19 cellular contexts compared by ENCODE assay signal in the genomic region with DNA sequence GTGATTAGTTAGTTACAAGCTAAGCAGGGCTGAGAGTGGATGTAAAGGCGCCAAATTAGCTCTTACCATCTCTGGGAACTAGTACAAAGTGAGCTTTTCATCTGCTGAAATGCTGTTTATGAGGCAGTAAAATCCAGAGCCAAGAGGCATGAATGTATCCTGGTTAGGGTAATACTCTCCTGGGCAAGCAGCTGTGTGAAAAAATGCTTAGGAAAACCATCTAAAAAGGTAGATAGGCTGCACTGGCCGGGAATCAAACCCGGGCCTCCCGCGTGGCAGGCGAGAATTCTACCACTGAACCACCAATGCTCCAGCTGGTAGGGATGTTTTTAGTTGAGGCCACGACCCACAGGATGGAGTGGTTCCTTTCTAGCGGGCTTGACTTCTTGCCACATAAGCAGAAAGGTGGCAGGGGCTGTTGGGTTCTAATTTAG. TPM values are rescaled to one million over a fixed set of nuclear protein-coding genes. Genes with fewer than 3 reads are reported as not detected.
A peak's percentile ranks its signal among the peaks of the same experiment; 100 is the strongest.
DNase-seq lines count a peak whose midpoint lies in the region; ATAC-seq and TF ChIP-seq lines count a peak whose summit lies in the region.
"Had no signal": no experiment of that assay in that cellular context is flagged by ENCODE, and none has a peak within 500 bp of the region (broad histone marks: within the 10 kb centered on the region; RNA-seq: fewer than 3 reads in every experiment).

No MANE protein-coding gene starts in this region.

- POLR2A ChIA-PET in CD8-positive, alpha-beta memory T cell (lab: Charles Lee): no interaction called here

- H3K27me3 ChIP-seq in adipocyte (replicated peaks; ENCODE audit: control insufficient read depth, insufficient read depth, low read length) (no peaks in the 10 kb centered on the region), vagina (no peaks in the 10 kb centered on the region)
- H3K27me3 ChIP-seq in CD8-positive, alpha-beta memory T cell (ENCODE audit: insufficient read depth, low read length, poor library complexity, severe bottlenecking): no peaks in the 10 kb centered on the region

- TF ChIP-seq CTCF in foreskin fibroblast (IDR thresholded peaks at IDR 0.05; ENCODE audit: low read depth, low read length): no peak
- TF ChIP-seq CTCF in vagina (IDR thresholded peaks at IDR 0.05): no peak

- H3K4me3 Mint-ChIP-seq in CD8-positive, alpha-beta memory T cell: no peak overlapping the region
- no peak overlapping the region for H3K4me3 Mint-ChIP-seq in stimulated activated effector memory CD8-positive, alpha-beta T cell treated with anti-CD3 and anti-CD28 coated beads, Interleukin-12 subunit alpha, Interleukin-12 subunit beta, amount 100 ng/mL, for 72 hours
- H3K4me3 Mint-ChIP-seq: activated naive CD4-positive, alpha-beta T cell treated with anti-CD3 and anti-CD28 coated beads for 36 hours; nephron had no signal

- H3K4me1 Mint-ChIP-seq in CD8-positive, alpha-beta memory T cell: no peaks in the 10 kb centered on the region
- no peaks in the 10 kb centered on the region for H3K4me1 Mint-ChIP-seq in stimulated activated effector memory CD8-positive, alpha-beta T cell treated with anti-CD3 and anti-CD28 coated beads, Interleukin-12 subunit alpha, Interleukin-12 subunit beta, amount 100 ng/mL, for 72 hours

- H3K9me3 Mint-ChIP-seq in CD8-positive, alpha-beta memory T cell: no peaks in the 10 kb centered on the region
- H3K9me3 Mint-ChIP-seq in stimulated activated effector memory CD8-positive, alpha-beta T cell treated with anti-CD3 and anti-CD28 coated beads, Interleukin-12 subunit alpha, Interleukin-12 subunit beta, amount 100 ng/mL, for 72 hours: no peaks in the 10 kb centered on the region
- H3K9me3 Mint-ChIP-seq: activated naive CD4-positive, alpha-beta T cell treated with anti-CD3 and anti-CD28 coated beads for 36 hours; nephron had no signal

- no peak for ATAC-seq in stimulated activated effector memory CD8-positive, alpha-beta T cell treated with anti-CD3 and anti-CD28 coated beads, Interleukin-12 subunit alpha, Interleukin-12 subunit beta, amount 100 ng/mL, for 72 hours
- ATAC-seq: lower lobe of right lung had no signal

- no peak overlapping the region for H3K9ac ChIP-seq in adipocyte (ENCODE audit: low read length)

- no peak for TF ChIP-seq POLR2A in vagina (IDR thresholded peaks at IDR 0.05)

- H3K27ac ChIP-seq in vagina: peak overlapping the region; percentile 34
- no peak overlapping the region for H3K27ac ChIP-seq in CD8-positive, alpha-beta memory T cell (ENCODE audit: low read depth, low read length)
- H3K27ac ChIP-seq: lower lobe of right lung had no signal

- H3K36me3 ChIP-seq in adipocyte (ENCODE audit: control insufficient read depth, insufficient read depth, low read length, severe bottlenecking) (peaks cover 34% of the 10 kb centered on the region), vagina (peaks cover 0 to 31% of the 10 kb centered on the region in 2 donors)
- peaks cover 39% of the 10 kb centered on the region for H3K36me3 ChIP-seq in CD8-positive, alpha-beta memory T cell (ENCODE audit: insufficient read depth, low read length)

- H3K36me3 Mint-ChIP-seq in CD8-positive, alpha-beta memory T cell: peaks cover 9 to 89% (median 19%) of the 10 kb centered on the region in 3 donors
- H3K36me3 Mint-ChIP-seq in stimulated activated effector memory CD8-positive, alpha-beta T cell treated with anti-CD3 and anti-CD28 coated beads, Interleukin-12 subunit alpha, Interleukin-12 subunit beta, amount 100 ng/mL, for 72 hours: peaks cover 84% of the 10 kb centered on the region

- H3K4me3 ChIP-seq in adipocyte (ENCODE audit: low read length) (no peak overlapping the region), foreskin fibroblast (ENCODE audit: low read depth in 1 of 2, low read length in 2 of 2) (no peak overlapping the region), vagina (no peak overlapping the region)
- no peak overlapping the region for H3K4me3 ChIP-seq in CD8-positive, alpha-beta memory T cell (ENCODE audit: low read length)
- H3K4me3 ChIP-seq: lower lobe of right lung had no signal

- DNase-seq in DMS53 (lab: John Stamatoyannopoulos, UW) (peak; percentile 4), DMS53 treated with DMSO at 0.1 percent for 48 hours (lab: John Stamatoyannopoulos, UW; ENCODE audit: unreplicated experiment) (no peak), adipocyte (ENCODE audit: low read depth) (peak; percentile 26), foreskin fibroblast (peak; percentile 16 to 62), vagina (ENCODE audit: extremely low spot score in 2 of 2) (no peak), NCI-H1048 (lab: John Stamatoyannopoulos, UW) (no peak)
- no peak for DNase-seq in CD8-positive, alpha-beta memory T cell
- DNase-seq in stimulated activated effector memory CD8-positive, alpha-beta T cell treated with anti-CD3 and anti-CD28 coated beads, Interleukin-12 subunit alpha, Interleukin-12 subunit beta, amount 100 ng/mL, for 72 hours (ENCODE audit: low spot score in 2 of 2): no peak
- DNase-seq: 8988T; activated CD4-positive, alpha-beta T cell treated with anti-CD3 and anti-CD28 coated beads for 4 hours; activated naive CD4-positive, alpha-beta T cell treated with anti-CD3 and anti-CD28 coated beads for 36 hours; Caco-2; effector memory CD4-positive, alpha-beta T cell; lower lobe of right lung; NCI-H1105; retina; SHP77; stimulated activated CD4-positive, alpha-beta T cell treated with anti-CD3 and anti-CD28 coated beads, Interleukin-2, amount 100 ng/mL, for 24 hours had no signal

- intact Hi-C loops in vagina (cut with DNase I): no loop called here

- H3K27ac Mint-ChIP-seq in CD8-positive, alpha-beta memory T cell: peak overlapping the region in 1 of 8 donors; percentile 29
- H3K27ac Mint-ChIP-seq in stimulated activated effector memory CD8-positive, alpha-beta T cell treated with anti-CD3 and anti-CD28 coated beads, Interleukin-12 subunit alpha, Interleukin-12 subunit beta, amount 100 ng/mL, for 72 hours: no peak overlapping the region
- H3K27ac Mint-ChIP-seq: activated naive CD4-positive, alpha-beta T cell treated with anti-CD3 and anti-CD28 coated beads for 36 hours had no signal

- H3K4me1 ChIP-seq in adipocyte (ENCODE audit: control insufficient read depth, insufficient read depth, low read length) (peaks cover 5% of the 10 kb centered on the region), vagina (peaks cover 21% of the 10 kb centered on the region)
- no peaks in the 10 kb centered on the region for H3K4me1 ChIP-seq in CD8-positive, alpha-beta memory T cell (ENCODE audit: insufficient read depth, low read length)
- H3K4me1 ChIP-seq: Caco-2, lower lobe of right lung had no signal

- H3K27me3 Mint-ChIP-seq in CD8-positive, alpha-beta memory T cell: no peaks in the 10 kb centered on the region

- CTCF ChIA-PET in CD8-positive, alpha-beta memory T cell (lab: Charles Lee): no interaction called here

- H3K9me3 ChIP-seq in adipocyte (ENCODE audit: control insufficient read depth, low read length) (no peaks in the 10 kb centered on the region), vagina (no peaks in the 10 kb centered on the region)
- H3K9me3 ChIP-seq in CD8-positive, alpha-beta memory T cell (ENCODE audit: low read length): no peaks in the 10 kb centered on the region
- H3K9me3 ChIP-seq: lower lobe of right lung had no signal

RNA-seq across cellular contexts. Expression of a gene that starts 23.0 kb away (rescaled TPM):
- 38.1 TPM for total RNA-seq in vagina
- total RNA-seq in CD8-positive, alpha-beta memory T cell: 10 to 100 TPM; 45.9 to 50.3 TPM
- 43.4 TPM for polyA plus RNA-seq in CD8-positive, alpha-beta memory T cell

Comparison
In these comparisons a context has a peak if more than half of its experiments do, and no peak if none do; other contexts are left out.
1. DNase-seq: peak in DMS53 (single experiment), adipocyte (single experiment) and foreskin fibroblast (2 of 2); none in DMS53 treated with DMSO at 0.1 percent for 48 hours (single experiment), vagina (0 of 2), CD8-positive, alpha-beta memory T cell (0 of 5), stimulated activated effector memory CD8-positive, alpha-beta T cell treated with anti-CD3 and anti-CD28 coated beads, Interleukin-12 subunit alpha, Interleukin-12 subunit beta, amount 100 ng/mL, for 72 hours (0 of 2) and NCI-H1048 (single experiment).